Comparison of ENCODE assay signal across 1 cellular context in the genomic region with DNA sequence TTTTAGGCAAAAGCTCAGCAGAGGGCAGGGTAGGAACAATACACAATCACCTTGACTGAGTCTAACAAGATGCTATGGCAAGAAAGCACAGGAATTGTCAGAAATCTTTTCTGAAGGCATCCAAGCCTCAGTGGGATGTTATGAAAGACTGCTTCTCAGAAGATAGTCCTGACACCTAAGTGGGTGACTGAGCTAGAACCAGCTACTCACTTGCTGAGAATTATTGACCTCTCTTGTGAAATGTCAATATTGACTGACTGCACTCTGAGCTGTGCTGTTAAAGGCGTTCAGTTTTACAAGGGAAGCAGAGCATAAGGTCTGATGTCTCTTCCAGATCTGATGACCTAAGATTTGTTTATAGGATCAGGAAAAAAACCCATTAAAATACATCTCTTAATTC.
TF ChIP-seq lines count a peak whose summit lies in the region.

No MANE protein-coding gene starts in this region.

TF ChIP-seq in HepG2, 621 proteins besides CTCF, POLR2A, EP300 and RAD21 (continued from another document and continues in another):
- TF ChIP-seq, protein P1, sequence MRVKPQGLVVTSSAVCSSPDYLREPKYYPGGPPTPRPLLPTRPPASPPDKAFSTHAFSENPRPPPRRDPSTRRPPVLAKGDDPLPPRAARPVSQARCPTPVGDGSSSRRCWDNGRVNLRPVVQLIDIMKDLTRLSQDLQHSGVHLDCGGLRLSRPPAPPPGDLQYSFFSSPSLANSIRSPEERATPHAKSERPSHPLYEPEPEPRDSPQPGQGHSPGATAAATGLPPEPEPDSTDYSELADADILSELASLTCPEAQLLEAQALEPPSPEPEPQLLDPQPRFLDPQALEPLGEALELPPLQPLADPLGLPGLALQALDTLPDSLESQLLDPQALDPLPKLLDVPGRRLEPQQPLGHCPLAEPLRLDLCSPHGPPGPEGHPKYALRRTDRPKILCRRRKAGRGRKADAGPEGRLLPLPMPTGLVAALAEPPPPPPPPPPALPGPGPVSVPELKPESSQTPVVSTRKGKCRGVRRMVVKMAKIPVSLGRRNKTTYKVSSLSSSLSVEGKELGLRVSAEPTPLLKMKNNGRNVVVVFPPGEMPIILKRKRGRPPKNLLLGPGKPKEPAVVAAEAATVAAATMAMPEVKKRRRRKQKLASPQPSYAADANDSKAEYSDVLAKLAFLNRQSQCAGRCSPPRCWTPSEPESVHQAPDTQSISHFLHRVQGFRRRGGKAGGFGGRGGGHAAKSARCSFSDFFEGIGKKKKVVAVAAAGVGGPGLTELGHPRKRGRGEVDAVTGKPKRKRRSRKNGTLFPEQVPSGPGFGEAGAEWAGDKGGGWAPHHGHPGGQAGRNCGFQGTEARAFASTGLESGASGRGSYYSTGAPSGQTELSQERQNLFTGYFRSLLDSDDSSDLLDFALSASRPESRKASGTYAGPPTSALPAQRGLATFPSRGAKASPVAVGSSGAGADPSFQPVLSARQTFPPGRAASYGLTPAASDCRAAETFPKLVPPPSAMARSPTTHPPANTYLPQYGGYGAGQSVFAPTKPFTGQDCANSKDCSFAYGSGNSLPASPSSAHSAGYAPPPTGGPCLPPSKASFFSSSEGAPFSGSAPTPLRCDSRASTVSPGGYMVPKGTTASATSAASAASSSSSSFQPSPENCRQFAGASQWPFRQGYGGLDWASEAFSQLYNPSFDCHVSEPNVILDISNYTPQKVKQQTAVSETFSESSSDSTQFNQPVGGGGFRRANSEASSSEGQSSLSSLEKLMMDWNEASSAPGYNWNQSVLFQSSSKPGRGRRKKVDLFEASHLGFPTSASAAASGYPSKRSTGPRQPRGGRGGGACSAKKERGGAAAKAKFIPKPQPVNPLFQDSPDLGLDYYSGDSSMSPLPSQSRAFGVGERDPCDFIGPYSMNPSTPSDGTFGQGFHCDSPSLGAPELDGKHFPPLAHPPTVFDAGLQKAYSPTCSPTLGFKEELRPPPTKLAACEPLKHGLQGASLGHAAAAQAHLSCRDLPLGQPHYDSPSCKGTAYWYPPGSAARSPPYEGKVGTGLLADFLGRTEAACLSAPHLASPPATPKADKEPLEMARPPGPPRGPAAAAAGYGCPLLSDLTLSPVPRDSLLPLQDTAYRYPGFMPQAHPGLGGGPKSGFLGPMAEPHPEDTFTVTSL (CRISPR knock-in tag; IDR thresholded peaks at IDR 0.05; ENCODE audit: borderline replicate concordance), result peak; percentile 96
- no peak for TF ChIP-seq ZNF205 (CRISPR knock-in tag; IDR thresholded peaks at IDR 0.05)
- no peak for TF ChIP-seq HNRNPLL (IDR thresholded peaks at IDR 0.05; ENCODE audit: low read depth, low read length, poor library complexity, severe bottlenecking)
- no peak for TF ChIP-seq SRSF4 (IDR thresholded peaks at IDR 0.05; ENCODE audit: low read depth, low read length, poor library complexity, severe bottlenecking)
- peak; percentile 91; the same call in 1 of the 2 replicates for TF ChIP-seq FOXK1 (CRISPR knock-in tag; IDR thresholded peaks at IDR 0.05; ENCODE audit: borderline replicate concordance, low read depth)
- TF ChIP-seq HMG20B (CRISPR knock-in tag; conservative IDR thresholded peaks at IDR 0.05), result peak; percentile 75
- TF ChIP-seq, protein P2, sequence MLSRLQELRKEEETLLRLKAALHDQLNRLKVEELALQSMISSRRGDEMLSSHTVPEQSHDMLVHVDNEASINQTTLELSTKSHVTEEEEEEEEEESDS (CRISPR knock-in tag; IDR thresholded peaks at IDR 0.05; ENCODE audit: borderline replicate concordance), result no peak; the same call in 1 of the 2 replicates
- TF ChIP-seq ZNF790 (CRISPR knock-in tag; IDR thresholded peaks at IDR 0.05; ENCODE audit: borderline replicate concordance), result no peak
- TF ChIP-seq, protein P3, sequence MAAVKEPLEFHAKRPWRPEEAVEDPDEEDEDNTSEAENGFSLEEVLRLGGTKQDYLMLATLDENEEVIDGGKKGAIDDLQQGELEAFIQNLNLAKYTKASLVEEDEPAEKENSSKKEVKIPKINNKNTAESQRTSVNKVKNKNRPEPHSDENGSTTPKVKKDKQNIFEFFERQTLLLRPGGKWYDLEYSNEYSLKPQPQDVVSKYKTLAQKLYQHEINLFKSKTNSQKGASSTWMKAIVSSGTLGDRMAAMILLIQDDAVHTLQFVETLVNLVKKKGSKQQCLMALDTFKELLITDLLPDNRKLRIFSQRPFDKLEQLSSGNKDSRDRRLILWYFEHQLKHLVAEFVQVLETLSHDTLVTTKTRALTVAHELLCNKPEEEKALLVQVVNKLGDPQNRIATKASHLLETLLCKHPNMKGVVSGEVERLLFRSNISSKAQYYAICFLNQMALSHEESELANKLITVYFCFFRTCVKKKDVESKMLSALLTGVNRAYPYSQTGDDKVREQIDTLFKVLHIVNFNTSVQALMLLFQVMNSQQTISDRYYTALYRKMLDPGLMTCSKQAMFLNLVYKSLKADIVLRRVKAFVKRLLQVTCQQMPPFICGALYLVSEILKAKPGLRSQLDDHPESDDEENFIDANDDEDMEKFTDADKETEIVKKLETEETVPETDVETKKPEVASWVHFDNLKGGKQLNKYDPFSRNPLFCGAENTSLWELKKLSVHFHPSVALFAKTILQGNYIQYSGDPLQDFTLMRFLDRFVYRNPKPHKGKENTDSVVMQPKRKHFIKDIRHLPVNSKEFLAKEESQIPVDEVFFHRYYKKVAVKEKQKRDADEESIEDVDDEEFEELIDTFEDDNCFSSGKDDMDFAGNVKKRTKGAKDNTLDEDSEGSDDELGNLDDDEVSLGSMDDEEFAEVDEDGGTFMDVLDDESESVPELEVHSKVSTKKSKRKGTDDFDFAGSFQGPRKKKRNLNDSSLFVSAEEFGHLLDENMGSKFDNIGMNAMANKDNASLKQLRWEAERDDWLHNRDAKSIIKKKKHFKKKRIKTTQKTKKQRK (IDR thresholded peaks at IDR 0.05; ENCODE audit: low read length), result no peak
- no peak for TF ChIP-seq ZKSCAN5 (CRISPR knock-in tag; IDR thresholded peaks at IDR 0.05)
- TF ChIP-seq ZBTB1 (CRISPR knock-in tag; IDR thresholded peaks at IDR 0.05; ENCODE audit: borderline replicate concordance), result no peak
- no peak for TF ChIP-seq ZNF354B (CRISPR knock-in tag; IDR thresholded peaks at IDR 0.05)
- no peak for TF ChIP-seq ZNF672 (CRISPR knock-in tag; IDR thresholded peaks at IDR 0.05)
- TF ChIP-seq FOXA1 (IDR thresholded peaks at IDR 0.05), result peak; percentile 99
- TF ChIP-seq FOXA1 (CRISPR knock-in tag; IDR thresholded peaks at IDR 0.05), result peak; percentile 100
- no peak for TF ChIP-seq ZNF850 (CRISPR knock-in tag; conservative IDR thresholded peaks at IDR 0.05)
- TF ChIP-seq, protein P4, sequence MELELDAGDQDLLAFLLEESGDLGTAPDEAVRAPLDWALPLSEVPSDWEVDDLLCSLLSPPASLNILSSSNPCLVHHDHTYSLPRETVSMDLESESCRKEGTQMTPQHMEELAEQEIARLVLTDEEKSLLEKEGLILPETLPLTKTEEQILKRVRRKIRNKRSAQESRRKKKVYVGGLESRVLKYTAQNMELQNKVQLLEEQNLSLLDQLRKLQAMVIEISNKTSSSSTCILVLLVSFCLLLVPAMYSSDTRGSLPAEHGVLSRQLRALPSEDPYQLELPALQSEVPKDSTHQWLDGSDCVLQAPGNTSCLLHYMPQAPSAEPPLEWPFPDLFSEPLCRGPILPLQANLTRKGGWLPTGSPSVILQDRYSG (CRISPR knock-in tag; IDR thresholded peaks at IDR 0.05), result no peak
- peak; percentile 47; the same call in 1 of the 2 replicates for TF ChIP-seq SALL2 (CRISPR knock-in tag; IDR thresholded peaks at IDR 0.05)
- TF ChIP-seq, protein P5, sequence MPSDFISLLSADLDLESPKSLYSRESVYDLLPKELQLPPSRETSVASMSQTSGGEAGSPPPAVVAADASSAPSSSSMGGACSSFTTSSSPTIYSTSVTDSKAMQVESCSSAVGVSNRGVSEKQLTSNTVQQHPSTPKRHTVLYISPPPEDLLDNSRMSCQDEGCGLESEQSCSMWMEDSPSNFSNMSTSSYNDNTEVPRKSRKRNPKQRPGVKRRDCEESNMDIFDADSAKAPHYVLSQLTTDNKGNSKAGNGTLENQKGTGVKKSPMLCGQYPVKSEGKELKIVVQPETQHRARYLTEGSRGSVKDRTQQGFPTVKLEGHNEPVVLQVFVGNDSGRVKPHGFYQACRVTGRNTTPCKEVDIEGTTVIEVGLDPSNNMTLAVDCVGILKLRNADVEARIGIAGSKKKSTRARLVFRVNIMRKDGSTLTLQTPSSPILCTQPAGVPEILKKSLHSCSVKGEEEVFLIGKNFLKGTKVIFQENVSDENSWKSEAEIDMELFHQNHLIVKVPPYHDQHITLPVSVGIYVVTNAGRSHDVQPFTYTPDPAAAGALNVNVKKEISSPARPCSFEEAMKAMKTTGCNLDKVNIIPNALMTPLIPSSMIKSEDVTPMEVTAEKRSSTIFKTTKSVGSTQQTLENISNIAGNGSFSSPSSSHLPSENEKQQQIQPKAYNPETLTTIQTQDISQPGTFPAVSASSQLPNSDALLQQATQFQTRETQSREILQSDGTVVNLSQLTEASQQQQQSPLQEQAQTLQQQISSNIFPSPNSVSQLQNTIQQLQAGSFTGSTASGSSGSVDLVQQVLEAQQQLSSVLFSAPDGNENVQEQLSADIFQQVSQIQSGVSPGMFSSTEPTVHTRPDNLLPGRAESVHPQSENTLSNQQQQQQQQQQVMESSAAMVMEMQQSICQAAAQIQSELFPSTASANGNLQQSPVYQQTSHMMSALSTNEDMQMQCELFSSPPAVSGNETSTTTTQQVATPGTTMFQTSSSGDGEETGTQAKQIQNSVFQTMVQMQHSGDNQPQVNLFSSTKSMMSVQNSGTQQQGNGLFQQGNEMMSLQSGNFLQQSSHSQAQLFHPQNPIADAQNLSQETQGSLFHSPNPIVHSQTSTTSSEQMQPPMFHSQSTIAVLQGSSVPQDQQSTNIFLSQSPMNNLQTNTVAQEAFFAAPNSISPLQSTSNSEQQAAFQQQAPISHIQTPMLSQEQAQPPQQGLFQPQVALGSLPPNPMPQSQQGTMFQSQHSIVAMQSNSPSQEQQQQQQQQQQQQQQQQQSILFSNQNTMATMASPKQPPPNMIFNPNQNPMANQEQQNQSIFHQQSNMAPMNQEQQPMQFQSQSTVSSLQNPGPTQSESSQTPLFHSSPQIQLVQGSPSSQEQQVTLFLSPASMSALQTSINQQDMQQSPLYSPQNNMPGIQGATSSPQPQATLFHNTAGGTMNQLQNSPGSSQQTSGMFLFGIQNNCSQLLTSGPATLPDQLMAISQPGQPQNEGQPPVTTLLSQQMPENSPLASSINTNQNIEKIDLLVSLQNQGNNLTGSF (CRISPR knock-in tag; IDR thresholded peaks at IDR 0.05), result no peak
- no peak for TF ChIP-seq MLLT10 (CRISPR knock-in tag; IDR thresholded peaks at IDR 0.05)
- peak; percentile 44; the same call in 1 of the 2 replicates for TF ChIP-seq RELA (CRISPR knock-in tag; IDR thresholded peaks at IDR 0.05)
- no peak for TF ChIP-seq ZNF3 (CRISPR knock-in tag; IDR thresholded peaks at IDR 0.05)
- TF ChIP-seq GZF1 (CRISPR knock-in tag; IDR thresholded peaks at IDR 0.05), result no peak
- TF ChIP-seq ZMYM3 (CRISPR knock-in tag; IDR thresholded peaks at IDR 0.05), result peak; percentile 87
- TF ChIP-seq PCBP1 (IDR thresholded peaks at IDR 0.05; ENCODE audit: borderline replicate concordance, low read depth, low read length), result no peak
- TF ChIP-seq ZNF569 (CRISPR knock-in tag; IDR thresholded peaks at IDR 0.05; ENCODE audit: borderline replicate concordance), result no peak
- no peak for TF ChIP-seq CENPX (CRISPR knock-in tag; IDR thresholded peaks at IDR 0.05)
- no peak for TF ChIP-seq AKAP8 (CRISPR knock-in tag; IDR thresholded peaks at IDR 0.05)
- TF ChIP-seq MAFK (conservative IDR thresholded peaks at IDR 0.05 in 1 of 2, IDR thresholded peaks at IDR 0.05 in 1 of 2; ENCODE audit: low read length in 2 of 2), result no peak
- TF ChIP-seq, protein P6, sequence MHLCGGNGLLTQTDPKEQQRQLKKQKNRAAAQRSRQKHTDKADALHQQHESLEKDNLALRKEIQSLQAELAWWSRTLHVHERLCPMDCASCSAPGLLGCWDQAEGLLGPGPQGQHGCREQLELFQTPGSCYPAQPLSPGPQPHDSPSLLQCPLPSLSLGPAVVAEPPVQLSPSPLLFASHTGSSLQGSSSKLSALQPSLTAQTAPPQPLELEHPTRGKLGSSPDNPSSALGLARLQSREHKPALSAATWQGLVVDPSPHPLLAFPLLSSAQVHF (CRISPR knock-in tag; IDR thresholded peaks at IDR 0.05), result no peak
- TF ChIP-seq HHEX (CRISPR knock-in tag; IDR thresholded peaks at IDR 0.05), result peak; percentile 89
- TF ChIP-seq NAIF1 (CRISPR knock-in tag; IDR thresholded peaks at IDR 0.05; ENCODE audit: borderline replicate concordance), result no peak
- TF ChIP-seq PAX8 (CRISPR knock-in tag; IDR thresholded peaks at IDR 0.05; ENCODE audit: borderline replicate concordance), result 0 out of 2 replicates have a peak, but pooled peaks have one; percentile 64
- TF ChIP-seq, protein P7, sequence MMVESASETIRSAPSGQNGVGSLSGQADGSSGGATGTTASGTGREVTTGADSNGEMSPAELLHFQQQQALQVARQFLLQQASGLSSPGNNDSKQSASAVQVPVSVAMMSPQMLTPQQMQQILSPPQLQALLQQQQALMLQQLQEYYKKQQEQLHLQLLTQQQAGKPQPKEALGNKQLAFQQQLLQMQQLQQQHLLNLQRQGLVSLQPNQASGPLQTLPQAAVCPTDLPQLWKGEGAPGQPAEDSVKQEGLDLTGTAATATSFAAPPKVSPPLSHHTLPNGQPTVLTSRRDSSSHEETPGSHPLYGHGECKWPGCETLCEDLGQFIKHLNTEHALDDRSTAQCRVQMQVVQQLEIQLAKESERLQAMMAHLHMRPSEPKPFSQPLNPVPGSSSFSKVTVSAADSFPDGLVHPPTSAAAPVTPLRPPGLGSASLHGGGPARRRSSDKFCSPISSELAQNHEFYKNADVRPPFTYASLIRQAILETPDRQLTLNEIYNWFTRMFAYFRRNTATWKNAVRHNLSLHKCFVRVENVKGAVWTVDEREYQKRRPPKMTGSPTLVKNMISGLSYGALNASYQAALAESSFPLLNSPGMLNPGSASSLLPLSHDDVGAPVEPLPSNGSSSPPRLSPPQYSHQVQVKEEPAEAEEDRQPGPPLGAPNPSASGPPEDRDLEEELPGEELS (CRISPR knock-in tag; IDR thresholded peaks at IDR 0.05), result peak; percentile 88
- TF ChIP-seq TCF12 (IDR thresholded peaks at IDR 0.05), result no peak
- no peak for TF ChIP-seq TCF12 (CRISPR knock-in tag; IDR thresholded peaks at IDR 0.05)
- peak; percentile 66; the same call in 1 of the 2 replicates for TF ChIP-seq GFI1 (CRISPR knock-in tag; IDR thresholded peaks at IDR 0.05; ENCODE audit: borderline replicate concordance)
- no peak for TF ChIP-seq RFX3 (CRISPR knock-in tag; IDR thresholded peaks at IDR 0.05)
- TF ChIP-seq IKZF4 (CRISPR knock-in tag; IDR thresholded peaks at IDR 0.05; ENCODE audit: borderline replicate concordance, low read depth, not compliant biosample characterization), result no peak
- TF ChIP-seq, protein P8, sequence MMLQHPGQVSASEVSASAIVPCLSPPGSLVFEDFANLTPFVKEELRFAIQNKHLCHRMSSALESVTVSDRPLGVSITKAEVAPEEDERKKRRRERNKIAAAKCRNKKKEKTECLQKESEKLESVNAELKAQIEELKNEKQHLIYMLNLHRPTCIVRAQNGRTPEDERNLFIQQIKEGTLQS (CRISPR knock-in tag; IDR thresholded peaks at IDR 0.05), result no peak; the same call in 1 of the 2 replicates
- TF ChIP-seq ZNF460 (CRISPR knock-in tag; IDR thresholded peaks at IDR 0.05; ENCODE audit: borderline replicate concordance), result no peak
- TF ChIP-seq, protein P9, sequence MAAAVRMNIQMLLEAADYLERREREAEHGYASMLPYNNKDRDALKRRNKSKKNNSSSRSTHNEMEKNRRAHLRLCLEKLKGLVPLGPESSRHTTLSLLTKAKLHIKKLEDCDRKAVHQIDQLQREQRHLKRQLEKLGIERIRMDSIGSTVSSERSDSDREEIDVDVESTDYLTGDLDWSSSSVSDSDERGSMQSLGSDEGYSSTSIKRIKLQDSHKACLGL (CRISPR knock-in tag; IDR thresholded peaks at IDR 0.05), result no peak
- TF ChIP-seq KDM1A (CRISPR knock-in tag; IDR thresholded peaks at IDR 0.05), result peak; percentile 59; the same call in 1 of the 2 replicates
- TF ChIP-seq ZNF256 (CRISPR knock-in tag; conservative IDR thresholded peaks at IDR 0.05), result 0 out of 2 replicates have a peak, but pooled peaks have one; percentile 65
- TF ChIP-seq ZNF709 (CRISPR knock-in tag; IDR thresholded peaks at IDR 0.05), result no peak
- TF ChIP-seq ONECUT2 (CRISPR knock-in tag; IDR thresholded peaks at IDR 0.05), result peak; percentile 97
- TF ChIP-seq JUND (CRISPR knock-in tag; IDR thresholded peaks at IDR 0.05), result peak; percentile 72; the same call in 1 of the 2 replicates
